In the genomic region with DNA sequence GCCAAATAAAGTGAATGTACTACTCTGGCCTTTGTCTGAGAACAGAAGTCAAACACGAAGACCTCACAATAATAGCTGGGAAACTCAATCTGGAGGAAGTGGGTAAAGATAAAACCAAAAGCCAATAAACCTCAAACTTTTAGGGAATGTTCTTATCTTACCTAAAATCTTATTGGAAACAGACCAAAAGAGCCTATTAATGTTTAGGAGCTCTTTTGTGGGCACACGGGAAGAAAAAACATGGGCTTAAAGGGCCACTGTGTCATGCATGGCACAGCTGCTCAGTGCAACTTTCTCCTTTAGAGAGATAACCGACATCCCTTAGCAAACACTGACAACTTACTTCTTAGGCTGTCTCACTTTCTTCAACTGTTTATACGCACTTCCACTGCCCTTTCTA, we compare ENCODE assay signal across 1 cellular context.
TF ChIP-seq lines count a peak whose summit lies in the region.

No MANE protein-coding gene starts in this region.

TF ChIP-seq in K562, 482 proteins besides CTCF, POLR2A, EP300 and RAD21:
- TF ChIP-seq POU5F1 (IDR thresholded peaks at IDR 0.05; ENCODE audit: borderline replicate concordance, low read depth, low read length, partially characterized antibody) (no peak), SMARCB1 (IDR thresholded peaks at IDR 0.05; ENCODE audit: insufficient read length, low read depth) (no peak), POLR2AphosphoS2 (IDR thresholded peaks at IDR 0.05; ENCODE audit: low read length) (no peak), BMI1 (IDR thresholded peaks at IDR 0.05; ENCODE audit: low read length) (no peak), EZH2 (IDR thresholded peaks at IDR 0.05; ENCODE audit: borderline replicate concordance, low read depth, low read length) (no peak), MYBL2 (IDR thresholded peaks at IDR 0.05; ENCODE audit: low read depth) (no peak), MYBL2 (CRISPR knock-in tag; IDR thresholded peaks at IDR 0.05; ENCODE audit: borderline replicate concordance) (no peak), CAMTA2 (CRISPR knock-in tag; conservative IDR thresholded peaks at IDR 0.05) (no peak)
- TF ChIP-seq, protein P1, sequence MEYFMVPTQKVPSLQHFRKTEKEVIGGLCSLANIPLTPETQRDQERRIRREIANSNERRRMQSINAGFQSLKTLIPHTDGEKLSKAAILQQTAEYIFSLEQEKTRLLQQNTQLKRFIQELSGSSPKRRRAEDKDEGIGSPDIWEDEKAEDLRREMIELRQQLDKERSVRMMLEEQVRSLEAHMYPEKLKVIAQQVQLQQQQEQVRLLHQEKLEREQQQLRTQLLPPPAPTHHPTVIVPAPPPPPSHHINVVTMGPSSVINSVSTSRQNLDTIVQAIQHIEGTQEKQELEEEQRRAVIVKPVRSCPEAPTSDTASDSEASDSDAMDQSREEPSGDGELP (CRISPR knock-in tag; IDR thresholded peaks at IDR 0.05; ENCODE audit: borderline replicate concordance), result no peak
- TF ChIP-seq, protein P2, sequence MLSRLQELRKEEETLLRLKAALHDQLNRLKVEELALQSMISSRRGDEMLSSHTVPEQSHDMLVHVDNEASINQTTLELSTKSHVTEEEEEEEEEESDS (CRISPR knock-in tag; IDR thresholded peaks at IDR 0.05), result no peak
- TF ChIP-seq, protein P3, sequence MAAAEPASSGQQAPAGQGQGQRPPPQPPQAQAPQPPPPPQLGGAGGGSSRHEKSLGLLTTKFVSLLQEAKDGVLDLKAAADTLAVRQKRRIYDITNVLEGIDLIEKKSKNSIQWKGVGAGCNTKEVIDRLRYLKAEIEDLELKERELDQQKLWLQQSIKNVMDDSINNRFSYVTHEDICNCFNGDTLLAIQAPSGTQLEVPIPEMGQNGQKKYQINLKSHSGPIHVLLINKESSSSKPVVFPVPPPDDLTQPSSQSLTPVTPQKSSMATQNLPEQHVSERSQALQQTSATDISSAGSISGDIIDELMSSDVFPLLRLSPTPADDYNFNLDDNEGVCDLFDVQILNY (CRISPR knock-in tag; IDR thresholded peaks at IDR 0.05), result no peak
- TF ChIP-seq, protein P4, sequence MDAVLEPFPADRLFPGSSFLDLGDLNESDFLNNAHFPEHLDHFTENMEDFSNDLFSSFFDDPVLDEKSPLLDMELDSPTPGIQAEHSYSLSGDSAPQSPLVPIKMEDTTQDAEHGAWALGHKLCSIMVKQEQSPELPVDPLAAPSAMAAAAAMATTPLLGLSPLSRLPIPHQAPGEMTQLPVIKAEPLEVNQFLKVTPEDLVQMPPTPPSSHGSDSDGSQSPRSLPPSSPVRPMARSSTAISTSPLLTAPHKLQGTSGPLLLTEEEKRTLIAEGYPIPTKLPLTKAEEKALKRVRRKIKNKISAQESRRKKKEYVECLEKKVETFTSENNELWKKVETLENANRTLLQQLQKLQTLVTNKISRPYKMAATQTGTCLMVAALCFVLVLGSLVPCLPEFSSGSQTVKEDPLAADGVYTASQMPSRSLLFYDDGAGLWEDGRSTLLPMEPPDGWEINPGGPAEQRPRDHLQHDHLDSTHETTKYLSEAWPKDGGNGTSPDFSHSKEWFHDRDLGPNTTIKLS (IDR thresholded peaks at IDR 0.05; ENCODE audit: borderline replicate concordance, low read depth), result no peak
- TF ChIP-seq, protein P5, sequence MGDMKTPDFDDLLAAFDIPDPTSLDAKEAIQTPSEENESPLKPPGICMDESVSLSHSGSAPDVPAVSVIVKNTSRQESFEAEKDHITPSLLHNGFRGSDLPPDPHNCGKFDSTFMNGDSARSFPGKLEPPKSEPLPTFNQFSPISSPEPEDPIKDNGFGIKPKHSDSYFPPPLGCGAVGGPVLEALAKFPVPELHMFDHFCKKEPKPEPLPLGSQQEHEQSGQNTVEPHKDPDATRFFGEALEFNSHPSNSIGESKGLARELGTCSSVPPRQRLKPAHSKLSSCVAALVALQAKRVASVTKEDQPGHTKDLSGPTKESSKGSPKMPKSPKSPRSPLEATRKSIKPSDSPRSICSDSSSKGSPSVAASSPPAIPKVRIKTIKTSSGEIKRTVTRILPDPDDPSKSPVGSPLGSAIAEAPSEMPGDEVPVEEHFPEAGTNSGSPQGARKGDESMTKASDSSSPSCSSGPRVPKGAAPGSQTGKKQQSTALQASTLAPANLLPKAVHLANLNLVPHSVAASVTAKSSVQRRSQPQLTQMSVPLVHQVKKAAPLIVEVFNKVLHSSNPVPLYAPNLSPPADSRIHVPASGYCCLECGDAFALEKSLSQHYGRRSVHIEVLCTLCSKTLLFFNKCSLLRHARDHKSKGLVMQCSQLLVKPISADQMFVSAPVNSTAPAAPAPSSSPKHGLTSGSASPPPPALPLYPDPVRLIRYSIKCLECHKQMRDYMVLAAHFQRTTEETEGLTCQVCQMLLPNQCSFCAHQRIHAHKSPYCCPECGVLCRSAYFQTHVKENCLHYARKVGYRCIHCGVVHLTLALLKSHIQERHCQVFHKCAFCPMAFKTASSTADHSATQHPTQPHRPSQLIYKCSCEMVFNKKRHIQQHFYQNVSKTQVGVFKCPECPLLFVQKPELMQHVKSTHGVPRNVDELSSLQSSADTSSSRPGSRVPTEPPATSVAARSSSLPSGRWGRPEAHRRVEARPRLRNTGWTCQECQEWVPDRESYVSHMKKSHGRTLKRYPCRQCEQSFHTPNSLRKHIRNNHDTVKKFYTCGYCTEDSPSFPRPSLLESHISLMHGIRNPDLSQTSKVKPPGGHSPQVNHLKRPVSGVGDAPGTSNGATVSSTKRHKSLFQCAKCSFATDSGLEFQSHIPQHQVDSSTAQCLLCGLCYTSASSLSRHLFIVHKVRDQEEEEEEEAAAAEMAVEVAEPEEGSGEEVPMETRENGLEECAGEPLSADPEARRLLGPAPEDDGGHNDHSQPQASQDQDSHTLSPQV (IDR thresholded peaks at IDR 0.05), result no peak
